Comparison of ENCODE assay signal across 1 cellular context in genomic region chr12:6330999-6331714, GRCh38.
TF ChIP-seq lines count a peak whose summit lies in the region.

No MANE protein-coding gene starts in this region.

TF ChIP-seq in GM23338, 12 proteins besides CTCF, POLR2A, EP300 and RAD21 (continued from another document):
- TF ChIP-seq ZNF462 (CRISPR knock-in tag; IDR thresholded peaks at IDR 0.05) (no peak), EZH2phosphoT487 (IDR thresholded peaks at IDR 0.05; ENCODE audit: unreplicated experiment) (no peak), CREB1 (CRISPR knock-in tag; IDR thresholded peaks at IDR 0.05; ENCODE audit: low read depth) (no peak), EZH2 (IDR thresholded peaks at IDR 0.05; ENCODE audit: low read depth, unreplicated experiment) (no peak)
- TF ChIP-seq, protein P1, sequence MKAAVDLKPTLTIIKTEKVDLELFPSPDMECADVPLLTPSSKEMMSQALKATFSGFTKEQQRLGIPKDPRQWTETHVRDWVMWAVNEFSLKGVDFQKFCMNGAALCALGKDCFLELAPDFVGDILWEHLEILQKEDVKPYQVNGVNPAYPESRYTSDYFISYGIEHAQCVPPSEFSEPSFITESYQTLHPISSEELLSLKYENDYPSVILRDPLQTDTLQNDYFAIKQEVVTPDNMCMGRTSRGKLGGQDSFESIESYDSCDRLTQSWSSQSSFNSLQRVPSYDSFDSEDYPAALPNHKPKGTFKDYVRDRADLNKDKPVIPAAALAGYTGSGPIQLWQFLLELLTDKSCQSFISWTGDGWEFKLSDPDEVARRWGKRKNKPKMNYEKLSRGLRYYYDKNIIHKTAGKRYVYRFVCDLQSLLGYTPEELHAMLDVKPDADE (IDR thresholded peaks at IDR 0.05): no peak
